ENCODE assay signal across 17 cellular contexts in genomic region chr1:29436386-29436785, GRCh38.
DNase-seq lines count a peak whose midpoint lies in the region; ATAC-seq and TF ChIP-seq lines count a peak whose summit lies in the region.
"Had no signal": no experiment of that assay in that cellular context is flagged by ENCODE, and none has a peak within 500 bp of the region (broad histone marks: within the 10 kb centered on the region; RNA-seq: fewer than 3 reads in every experiment).

No MANE protein-coding gene starts in this region.

- peaks cover 0 to 3% of the 10 kb centered on the region in 2 donors for H3K27me3 ChIP-seq in right atrium auricular region
- no peaks in the 10 kb centered on the region for H3K27me3 ChIP-seq in endodermal cell (ENCODE audit: control insufficient read depth, insufficient read depth, low read length, poor library complexity, severe bottlenecking)
- no peaks in the 10 kb centered on the region for H3K27me3 ChIP-seq in neuronal stem cell (ENCODE audit: control insufficient read depth in 3 of 3, insufficient read depth in 3 of 3, low read depth in 1 of 3, low read length in 3 of 3)
- H3K27me3 ChIP-seq: BLaER1 had no signal

- DNase-seq in cardiac septum (ENCODE audit: low spot score), result peak; percentile 22
- no peak for DNase-seq in right atrium auricular region (ENCODE audit: low spot score)
- DNase-seq in endodermal cell, result peak; percentile 57
- no peak for DNase-seq in neuronal stem cell (ENCODE audit: low spot score)
- DNase-seq in effector CD4-positive, alpha-beta T cell, result no peak
- DNase-seq in NCI-H1436 (lab: John Stamatoyannopoulos, UW), result no peak
- DNase-seq: 8988T; CD4-positive, alpha-beta memory T cell; DMS153; DMS79; GF-D8; HCEC 1CT; IMR-90 had no signal

- peaks cover 13% of the 10 kb centered on the region for H3K4me1 Mint-ChIP-seq in endodermal cell
- no peaks in the 10 kb centered on the region for H3K4me1 Mint-ChIP-seq in stimulated activated memory B cell treated with anti-CD40 and anti-IgM and Interleukin-4, amounts not matched to agents 10 μg/mL and 1 μg/mL and 100 μg/mL, for 72 hours
- H3K4me1 Mint-ChIP-seq: CD14-positive monocyte; CD4-positive, alpha-beta memory T cell had no signal

- H3K4me2 ChIP-seq in neuronal stem cell (ENCODE audit: insufficient read depth, low read length, poor library complexity, severe bottlenecking), result no peak overlapping the region
- H3K4me2 ChIP-seq: BLaER1 had no signal

- peak overlapping the region; percentile 27 for H2BK5ac ChIP-seq in neuronal stem cell (ENCODE audit: low read length)

- no peaks in the 10 kb centered on the region for H3K36me3 Mint-ChIP-seq in endodermal cell (ENCODE audit: low read depth)
- no peaks in the 10 kb centered on the region for H3K36me3 Mint-ChIP-seq in stimulated activated memory B cell treated with anti-CD40 and anti-IgM and Interleukin-4, amounts not matched to agents 10 μg/mL and 1 μg/mL and 100 μg/mL, for 72 hours
- H3K36me3 Mint-ChIP-seq: CD14-positive monocyte; CD4-positive, alpha-beta memory T cell had no signal

- H3K36me3 ChIP-seq in right atrium auricular region (no peaks in the 10 kb centered on the region), endodermal cell (ENCODE audit: control insufficient read depth, insufficient read depth, low read length) (no peaks in the 10 kb centered on the region), neuronal stem cell (replicated peaks in 1 of 2; ENCODE audit: control insufficient read depth in 2 of 2, insufficient read depth in 2 of 2, low read length in 2 of 2) (no peaks in the 10 kb centered on the region)
- H3K36me3 ChIP-seq: BLaER1 had no signal

- H3K27ac ChIP-seq in right atrium auricular region (no peak overlapping the region), endodermal cell (ENCODE audit: low read depth, low read length) (no peak overlapping the region), neuronal stem cell (replicated peaks; ENCODE audit: low read length) (no peak overlapping the region)
- H3K27ac ChIP-seq: BLaER1 had no signal

- H2BK120ac ChIP-seq in neuronal stem cell (ENCODE audit: low read depth, low read length), result peak overlapping the region; percentile 27

- WGBS in endodermal cell (ENCODE audit: insufficient coverage in 1 of 2, insufficient read length in 1 of 2), 2 experiments, result 72 to 90% methylated on average over 2 to 3 of the region's 3 CpGs
- no CpG with 5 or more reads among the region's 3 CpGs for WGBS in neuronal stem cell (ENCODE audit: extremely low coverage in 2 of 2, insufficient read length in 2 of 2, insufficient replicate concordance in 1 of 2), 2 donors

- H3K14ac ChIP-seq in neuronal stem cell (ENCODE audit: low read length), result no peak overlapping the region

- no peak overlapping the region for H4K91ac ChIP-seq in neuronal stem cell (ENCODE audit: low read depth, low read length, poor library complexity)

- intact Hi-C loops in cardiac septum (cut with DNase I), result no loop called here

- H3K9ac ChIP-seq in endodermal cell (ENCODE audit: extremely low read depth, low read length, poor library complexity, severe bottlenecking) (no peak overlapping the region), neuronal stem cell (ENCODE audit: low read depth, low read length, poor library complexity) (no peak overlapping the region)
- H3K9ac ChIP-seq: BLaER1 had no signal

- no peak overlapping the region for H2AFZ ChIP-seq in neuronal stem cell (ENCODE audit: low read length)

- no peak overlapping the region for H3K4me3 Mint-ChIP-seq in endodermal cell
- no peak overlapping the region for H3K4me3 Mint-ChIP-seq in stimulated activated memory B cell treated with anti-CD40 and anti-IgM and Interleukin-4, amounts not matched to agents 10 μg/mL and 1 μg/mL and 100 μg/mL, for 72 hours
- H3K4me3 Mint-ChIP-seq: CD14-positive monocyte; CD4-positive, alpha-beta memory T cell had no signal

- TF ChIP-seq CTCF in right atrium auricular region (IDR thresholded peaks at IDR 0.05), result no peak
- TF ChIP-seq CTCF in endodermal cell (conservative IDR thresholded peaks at IDR 0.05), result no peak

- H3K27me3 Mint-ChIP-seq in endodermal cell (ENCODE audit: insufficient read depth), result peaks cover 2% of the 10 kb centered on the region
- peaks cover 23% of the 10 kb centered on the region for H3K27me3 Mint-ChIP-seq in stimulated activated memory B cell treated with anti-CD40 and anti-IgM and Interleukin-4, amounts not matched to agents 10 μg/mL and 1 μg/mL and 100 μg/mL, for 72 hours

- H3K9me3 Mint-ChIP-seq in endodermal cell, result peaks cover 7% of the 10 kb centered on the region
- peaks cover 5% of the 10 kb centered on the region for H3K9me3 Mint-ChIP-seq in stimulated activated memory B cell treated with anti-CD40 and anti-IgM and Interleukin-4, amounts not matched to agents 10 μg/mL and 1 μg/mL and 100 μg/mL, for 72 hours

- H4K8ac ChIP-seq in neuronal stem cell (ENCODE audit: low read depth, low read length), result no peak overlapping the region

- no peak overlapping the region for H3K27ac Mint-ChIP-seq in endodermal cell
- H3K27ac Mint-ChIP-seq in stimulated activated memory B cell treated with anti-CD40 and anti-IgM and Interleukin-4, amounts not matched to agents 10 μg/mL and 1 μg/mL and 100 μg/mL, for 72 hours, result no peak overlapping the region
- H3K27ac Mint-ChIP-seq: CD14-positive monocyte; CD4-positive, alpha-beta memory T cell had no signal

- H2BK12ac ChIP-seq in neuronal stem cell (ENCODE audit: low read length), result no peak overlapping the region

- H3K4me1 ChIP-seq in right atrium auricular region, result no peaks in the 10 kb centered on the region
- peaks cover 10% of the 10 kb centered on the region for H3K4me1 ChIP-seq in endodermal cell (ENCODE audit: control insufficient read depth, insufficient read depth, low read length)
- H3K4me1 ChIP-seq in neuronal stem cell (ENCODE audit: control insufficient read depth in 2 of 2, insufficient read depth in 1 of 2, low read depth in 1 of 2, low read length in 2 of 2), result peaks cover 0 to 5% of the 10 kb centered on the region in 2 donors
- H3K4me1 ChIP-seq: BLaER1 had no signal

- no peak overlapping the region for H3K23ac ChIP-seq in neuronal stem cell (ENCODE audit: low read depth, low read length, poor library complexity)

- H3K79me1 ChIP-seq in neuronal stem cell (ENCODE audit: low read depth, low read length), result no peaks in the 10 kb centered on the region

- H3K4ac ChIP-seq in neuronal stem cell (ENCODE audit: low read length), result no peak overlapping the region

- no peak overlapping the region for H3K18ac ChIP-seq in neuronal stem cell (ENCODE audit: low read length)

- H2AK5ac ChIP-seq in neuronal stem cell (ENCODE audit: low read depth, low read length), result no peak overlapping the region

- H3K9me3 ChIP-seq in right atrium auricular region, result peaks cover 0 to 3% of the 10 kb centered on the region in 2 donors
- peaks cover under 1% of the 10 kb centered on the region for H3K9me3 ChIP-seq in endodermal cell (ENCODE audit: control insufficient read depth, low read length)
- H3K9me3 ChIP-seq in neuronal stem cell (replicated peaks in 1 of 2; ENCODE audit: control insufficient read depth in 2 of 2, insufficient read depth in 1 of 2, low read depth in 1 of 2, low read length in 2 of 2), result no peaks in the 10 kb centered on the region

- ATAC-seq in stimulated activated memory B cell treated with anti-CD40 and anti-IgM and Interleukin-4, amounts not matched to agents 10 μg/mL and 1 μg/mL and 100 μg/mL, for 72 hours, result peak; percentile 38
- no peak for ATAC-seq in HG02852 (IDR thresholded peaks at IDR 0.05; ENCODE audit: unreplicated experiment)

- H3K4me3 ChIP-seq in right atrium auricular region, result no peak overlapping the region
- H3K4me3 ChIP-seq in endodermal cell (ENCODE audit: low read length), result no peak overlapping the region
- no peak overlapping the region for H3K4me3 ChIP-seq in neuronal stem cell (ENCODE audit: low read length in 2 of 2)
- H3K4me3 ChIP-seq: BLaER1 had no signal

- no peak overlapping the region for H2BK15ac ChIP-seq in neuronal stem cell (ENCODE audit: low read length)

Comparison
In these comparisons a context has a peak if more than half of its experiments do, and no peak if none do; other contexts are left out.
1. DNase-seq: peak in cardiac septum (single experiment) and endodermal cell (single experiment); none in right atrium auricular region (single experiment), neuronal stem cell (single experiment), effector CD4-positive, alpha-beta T cell (single experiment) and NCI-H1436 (single experiment).